22 cellular contexts compared by ENCODE assay signal in genomic region chr5:88539642-88540476, GRCh38.
"Had no signal": no experiment of that assay in that cellular context is flagged by ENCODE, and none has a peak within 500 bp of the region (broad histone marks: within the 10 kb centered on the region; RNA-seq: fewer than 3 reads in every experiment).

No MANE protein-coding gene starts in this region.

- H3K27ac Mint-ChIP-seq: activated CD4-positive, alpha-beta memory T cell treated with anti-CD3 and anti-CD28 coated beads, Interleukin-2, amount 10 ng/mL, durations not matched to agents 7 days and 5 days; activated CD4-positive, alpha-beta T cell treated with anti-CD3 and anti-CD28 coated beads, Interleukin-2, amount 10 ng/mL, durations not matched to agents 24 days and 14 days; activated naive CD8-positive, alpha-beta T cell treated with anti-CD3 and anti-CD28 coated beads, Interleukin-2, amount 50 U/mL, for 24 hours; memory B cell; nephron progenitor cell; progenitor cell of endocrine pancreas; stimulated activated naive B cell treated with anti-CD40 and anti-IgM and Interleukin-4, amounts not matched to agents 10 μg/mL and 1 μg/mL and 100 μg/mL, for 72 hours; T-cell; type B pancreatic cell had no signal

- H3K27me3 ChIP-seq: colonic mucosa, esophagus squamous epithelium, gastrocnemius medialis had no signal

- H3K4me3 ChIP-seq: breast epithelium, colonic mucosa, esophagus squamous epithelium, gastrocnemius medialis, mucosa of descending colon, thoracic aorta had no signal

- H3K4me3 Mint-ChIP-seq: activated CD4-positive, alpha-beta memory T cell treated with anti-CD3 and anti-CD28 coated beads, Interleukin-2, amount 10 ng/mL, durations not matched to agents 7 days and 5 days; activated CD4-positive, alpha-beta T cell treated with anti-CD3 and anti-CD28 coated beads, Interleukin-2, amount 10 ng/mL, durations not matched to agents 24 days and 14 days; activated naive CD8-positive, alpha-beta T cell treated with anti-CD3 and anti-CD28 coated beads, Interleukin-2, amount 50 U/mL, for 24 hours; central memory CD8-positive, alpha-beta T cell; memory B cell; nephron progenitor cell; stimulated activated naive B cell treated with anti-CD40 and anti-IgM and Interleukin-4, amounts not matched to agents 10 μg/mL and 1 μg/mL and 100 μg/mL, for 72 hours; T-cell; type B pancreatic cell had no signal

- H3K9me3 ChIP-seq: breast epithelium, colonic mucosa, esophagus squamous epithelium, gastrocnemius medialis, mucosa of descending colon, thoracic aorta had no signal

- H3K36me3 ChIP-seq: breast epithelium, colonic mucosa, esophagus squamous epithelium, gastrocnemius medialis, thoracic aorta had no signal

- H3K36me3 Mint-ChIP-seq: memory B cell; stimulated activated naive B cell treated with anti-CD40 and anti-IgM and Interleukin-4, amounts not matched to agents 10 μg/mL and 1 μg/mL and 100 μg/mL, for 72 hours; T-cell; type B pancreatic cell had no signal

- ATAC-seq: activated naive CD8-positive, alpha-beta T cell treated with anti-CD3 and anti-CD28 coated beads, Interleukin-2, amount 50 U/mL, for 24 hours; gastrocnemius medialis; left colon; mucosa of descending colon; stimulated activated naive B cell treated with anti-CD40 and anti-IgM and Interleukin-4, amounts not matched to agents 10 μg/mL and 1 μg/mL and 100 μg/mL, for 72 hours; T-cell had no signal

- H3K4me1 Mint-ChIP-seq: activated CD4-positive, alpha-beta memory T cell treated with anti-CD3 and anti-CD28 coated beads, Interleukin-2, amount 10 ng/mL, durations not matched to agents 7 days and 5 days; activated CD4-positive, alpha-beta T cell treated with anti-CD3 and anti-CD28 coated beads, Interleukin-2, amount 10 ng/mL, durations not matched to agents 24 days and 14 days; activated naive CD8-positive, alpha-beta T cell treated with anti-CD3 and anti-CD28 coated beads, Interleukin-2, amount 50 U/mL, for 24 hours; central memory CD8-positive, alpha-beta T cell; memory B cell; nephron progenitor cell; stimulated activated naive B cell treated with anti-CD40 and anti-IgM and Interleukin-4, amounts not matched to agents 10 μg/mL and 1 μg/mL and 100 μg/mL, for 72 hours; T-cell had no signal

- H3K27ac ChIP-seq: breast epithelium, colonic mucosa, esophagus squamous epithelium, gastrocnemius medialis, thoracic aorta had no signal

- H3K4me1 ChIP-seq: breast epithelium, colonic mucosa, esophagus squamous epithelium, gastrocnemius medialis had no signal

- DNase-seq: activated CD4-positive, alpha-beta memory T cell treated with anti-CD3 and anti-CD28 coated beads, Interleukin-2, amount 10 ng/mL, durations not matched to agents 7 days and 5 days; activated CD4-positive, alpha-beta T cell treated with anti-CD3 and anti-CD28 coated beads, Interleukin-2, amount 10 ng/mL, durations not matched to agents 24 days and 14 days; activated gamma-delta T cell; activated naive CD4-positive, alpha-beta T cell treated with anti-CD3 and anti-CD28 coated beads, Interleukin-2, amount 50 U/mL, for 16 hours; activated naive CD8-positive, alpha-beta T cell treated with anti-CD3 and anti-CD28 coated beads, Interleukin-2, amount 50 U/mL, for 24 hours; colonic mucosa; esophagus squamous epithelium; gastrocnemius medialis; left colon; mucosa of descending colon; nephron progenitor cell; stimulated activated CD4-positive, alpha-beta T cell treated with anti-CD3 and anti-CD28 coated beads, Interleukin-2, amount 100 ng/mL, for 48 hours; stimulated activated CD8-positive, alpha-beta memory T cell treated with anti-CD3 and anti-CD28 coated beads, Interleukin-4, amount 100 ng/mL, for 48 hours; stimulated activated naive B cell treated with anti-CD40 and anti-IgM and Interleukin-4, amounts not matched to agents 10 μg/mL and 1 μg/mL and 100 μg/mL, for 72 hours; T-cell; T1000 had no signal

- H3K27me3 Mint-ChIP-seq: activated CD4-positive, alpha-beta memory T cell treated with anti-CD3 and anti-CD28 coated beads, Interleukin-2, amount 10 ng/mL, durations not matched to agents 7 days and 5 days; type B pancreatic cell had no signal

- H3K9me3 Mint-ChIP-seq: activated CD4-positive, alpha-beta memory T cell treated with anti-CD3 and anti-CD28 coated beads, Interleukin-2, amount 10 ng/mL, durations not matched to agents 7 days and 5 days; activated CD4-positive, alpha-beta T cell treated with anti-CD3 and anti-CD28 coated beads, Interleukin-2, amount 10 ng/mL, durations not matched to agents 24 days and 14 days; activated naive CD8-positive, alpha-beta T cell treated with anti-CD3 and anti-CD28 coated beads, Interleukin-2, amount 50 U/mL, for 24 hours; central memory CD8-positive, alpha-beta T cell; memory B cell; nephron progenitor cell; stimulated activated naive B cell treated with anti-CD40 and anti-IgM and Interleukin-4, amounts not matched to agents 10 μg/mL and 1 μg/mL and 100 μg/mL, for 72 hours; T-cell; type B pancreatic cell had no signal
